8 cellular contexts compared by ENCODE assay signal in the genomic region with DNA sequence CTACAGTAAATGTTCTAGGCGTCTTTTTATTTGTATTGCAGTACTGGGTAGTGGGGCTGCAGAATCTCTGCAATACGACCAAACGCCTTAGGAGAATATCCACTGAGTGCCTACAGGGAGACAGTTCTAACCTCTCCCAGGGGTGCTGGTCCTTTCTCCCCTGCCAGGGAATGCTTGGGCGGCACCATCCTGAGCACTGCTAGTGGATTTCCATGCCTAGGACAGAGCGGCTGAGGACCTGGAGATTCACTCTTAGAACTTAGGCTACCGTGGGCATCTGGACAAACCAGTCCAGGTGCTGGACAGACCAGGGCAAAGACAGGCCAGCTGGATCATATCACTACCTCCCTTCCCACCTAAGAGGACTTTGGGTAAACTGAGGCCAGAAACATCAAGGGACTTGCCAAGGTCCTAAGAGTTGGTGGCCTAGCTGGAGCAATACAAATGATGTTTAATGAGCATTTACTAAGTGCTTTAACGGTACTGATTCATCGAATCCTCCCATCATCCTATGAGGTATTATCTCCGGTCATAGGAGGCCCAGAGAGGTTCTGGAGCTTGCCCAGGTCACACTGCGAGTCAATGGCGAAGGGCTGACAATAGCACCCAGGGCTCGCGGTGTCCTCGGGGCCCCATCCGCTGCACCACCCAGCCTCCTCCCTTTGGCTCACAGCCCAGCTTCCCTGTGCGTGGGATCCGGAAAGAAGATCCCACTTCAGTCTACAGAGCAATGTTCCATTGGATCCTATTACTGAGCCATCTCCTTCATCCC. TPM values are rescaled to one million over a fixed set of nuclear protein-coding genes. Genes with fewer than 3 reads are reported as not detected.
A peak's percentile ranks its signal among the peaks of the same experiment; 100 is the strongest.
DNase-seq lines count a peak whose midpoint lies in the region; ATAC-seq and TF ChIP-seq lines count a peak whose summit lies in the region.

No MANE protein-coding gene starts in this region.

- no peaks in the 10 kb centered on the region for H3K9me2 ChIP-seq in OCI-LY1 (ENCODE audit: low read depth, low read length)

- H3K4me3 ChIP-seq in OCI-LY1 (ENCODE audit: low read depth, low read length, poor library complexity, severe bottlenecking) (peak overlapping the region; percentile 71), coronary artery (peak overlapping the region; percentile 90), lung (peak overlapping the region; percentile 62), upper lobe of left lung (peak overlapping the region; percentile 35 to 84 (median 70))

- peak overlapping the region; percentile 71 for H3K4me2 ChIP-seq in OCI-LY1 (ENCODE audit: low read length)

- H4K20me1 ChIP-seq in OCI-LY1 (ENCODE audit: insufficient read depth, low read length), result no peaks in the 10 kb centered on the region

- H3K27me3 ChIP-seq in OCI-LY1 (ENCODE audit: insufficient read depth, low read length) (no peaks in the 10 kb centered on the region), lung (ENCODE audit: control insufficient read depth, insufficient read depth) (no peaks in the 10 kb centered on the region), upper lobe of left lung (no peaks in the 10 kb centered on the region)

- no peak for TF ChIP-seq CTCF in OCI-LY1 (IDR thresholded peaks at IDR 0.05; ENCODE audit: low read length)
- TF ChIP-seq CTCF in coronary artery (IDR thresholded peaks at IDR 0.05), result no peak
- TF ChIP-seq CTCF in lung (IDR thresholded peaks at IDR 0.05; ENCODE audit: control extremely low read depth, extremely low read depth), result no peak
- no peak for TF ChIP-seq CTCF in upper lobe of left lung (IDR thresholded peaks at IDR 0.05)

- H3K9me3 ChIP-seq in OCI-LY1 (ENCODE audit: low read length) (peaks cover 14% of the 10 kb centered on the region), lung (ENCODE audit: control insufficient read depth in 2 of 2, insufficient read depth in 1 of 2, low read length in 1 of 2) (peaks cover 0 to 2% of the 10 kb centered on the region in 2 donors), upper lobe of left lung (no peaks in the 10 kb centered on the region)

- TF ChIP-seq EP300 in upper lobe of left lung (IDR thresholded peaks at IDR 0.05), result no peak

- H3K9ac ChIP-seq in OCI-LY1 (ENCODE audit: low read length), result peak overlapping the region; percentile 70

- TF ChIP-seq POLR2A in upper lobe of left lung (IDR thresholded peaks at IDR 0.05), result no peak

- H3K27ac ChIP-seq in OCI-LY1 (ENCODE audit: low read depth, low read length, poor library complexity, severe bottlenecking), result no peak overlapping the region
- peak overlapping the region in 1 of 2 donors; percentile 85 for H3K27ac ChIP-seq in coronary artery
- H3K27ac ChIP-seq in lung (ENCODE audit: low read depth in 1 of 2, low read length in 1 of 2), result peak overlapping the region in 1 of 2 donors; percentile 72
- peak overlapping the region; percentile 72 to 88 (median 84) for H3K27ac ChIP-seq in upper lobe of left lung

- H2AFZ ChIP-seq in OCI-LY1 (ENCODE audit: low read length), result peak overlapping the region; percentile 6; the same call in 1 of the 2 replicates

- H3F3A ChIP-seq in OCI-LY1 (ENCODE audit: insufficient read depth, low read length), result no peaks in the 10 kb centered on the region

- peaks cover 31% of the 10 kb centered on the region for H3K36me3 ChIP-seq in OCI-LY1 (ENCODE audit: insufficient read depth, low read length)
- H3K36me3 ChIP-seq in lung (ENCODE audit: control insufficient read depth in 2 of 2, insufficient read depth in 2 of 2, low read length in 2 of 2), result peaks cover 0 to 7% of the 10 kb centered on the region in 2 donors
- peaks cover 0 to 19% (median 6%) of the 10 kb centered on the region in 4 donors for H3K36me3 ChIP-seq in upper lobe of left lung

- WGBS in lung, 2 donors, result 41 to 49% methylated on average over 17 of the region's 17 CpGs
- 46 to 55% methylated on average over 10 to 17 of the region's 17 CpGs for WGBS in upper lobe of left lung, 2 donors

- DNase-seq in A172 (ENCODE audit: low spot score) (peak; percentile 42), coronary artery (ENCODE audit: low spot score) (peak; percentile 52), lung (ENCODE audit: low spot score) (no peak), upper lobe of left lung (peak in 1 of 2 donors; percentile 36), NCI-H524 (lab: John Stamatoyannopoulos, UW) (no peak)

- H3K4me1 ChIP-seq in OCI-LY1 (ENCODE audit: insufficient read depth, low read length, severe bottlenecking) (peaks cover 6% of the 10 kb centered on the region), lung (ENCODE audit: control insufficient read depth in 2 of 2, insufficient read depth in 2 of 2, low read length in 2 of 2) (peaks cover 0 to 4% of the 10 kb centered on the region in 2 donors), upper lobe of left lung (peaks cover 3 to 20% (median 6%) of the 10 kb centered on the region in 4 donors)

- no peaks in the 10 kb centered on the region for H3K79me2 ChIP-seq in OCI-LY1 (ENCODE audit: insufficient read depth, low read length)

- ATAC-seq in GM18502 (IDR thresholded peaks at IDR 0.05; ENCODE audit: poor library complexity, unreplicated experiment) (peak; percentile 11), lung (ENCODE audit: insufficient read depth, low FRiP score) (peak; percentile 13), upper lobe of left lung (ENCODE audit: low FRiP score in 2 of 2) (peak; percentile 41 to 44), GM19463 (IDR thresholded peaks at IDR 0.05; ENCODE audit: unreplicated experiment) (no peak)

RNA-seq across cellular contexts. Expression of a gene that starts 0.8 kb away (rescaled TPM):
- 14.2 and 15.4 TPM in 2 replicates for total RNA-seq in A172 (2014; rRNA removed; shearing (Covaris generic))
- total RNA-seq in lung (10 to 100 TPM; 16.6 to 17.7 TPM), upper lobe of left lung (10 to 100 TPM; 12.9 to 39.3 (median 22.1) TPM)
- 10 to 100 TPM; 10.4 to 23.5 TPM for polyA plus RNA-seq in lung

RNA-seq across cellular contexts. Expression of a gene that starts 39.6 kb away (rescaled TPM):
- total RNA-seq in A172 (2014; rRNA removed; shearing (Covaris generic)), result 55.1 and 72.7 TPM in 2 replicates
- total RNA-seq in lung, result 10 to 100 TPM; 26.0 to 37.4 TPM
- 10 to 100 TPM; 19.4 to 22.9 TPM for polyA plus RNA-seq in lung
- total RNA-seq in upper lobe of left lung, result 10 to 100 TPM; 21.6 to 42.6 (median 34.7) TPM

RNA-seq across cellular contexts. Expression of a gene that starts 53.3 kb away (rescaled TPM):
- total RNA-seq in A172 (2014; rRNA removed; shearing (Covaris generic)), result 8.2 and 10.4 TPM in 2 replicates
- total RNA-seq in lung (10 to 100 TPM; 13.3 to 16.1 TPM), upper lobe of left lung (10 to 100 TPM in 5 of 6 donors, 1 to 10 TPM in 1; 7.6 to 32.3 (median 14.4) TPM)
- 10 to 100 TPM in 1 of 2 donors, 1 to 10 TPM in 1; 8.4 to 16.4 TPM for polyA plus RNA-seq in lung

Comparison
In these comparisons a context has a peak if more than half of its experiments do, and no peak if none do; other contexts are left out.
1. DNase-seq: peak in A172 (single experiment) and coronary artery (single experiment); none in lung (single experiment) and NCI-H524 (0 of 2).
2. Peak in every context shown above with its lines, with median percentiles within 50 percentile points of each other: H3K4me3 ChIP-seq.